Comparison of ENCODE assay signal across 1 cellular context in the genomic region with DNA sequence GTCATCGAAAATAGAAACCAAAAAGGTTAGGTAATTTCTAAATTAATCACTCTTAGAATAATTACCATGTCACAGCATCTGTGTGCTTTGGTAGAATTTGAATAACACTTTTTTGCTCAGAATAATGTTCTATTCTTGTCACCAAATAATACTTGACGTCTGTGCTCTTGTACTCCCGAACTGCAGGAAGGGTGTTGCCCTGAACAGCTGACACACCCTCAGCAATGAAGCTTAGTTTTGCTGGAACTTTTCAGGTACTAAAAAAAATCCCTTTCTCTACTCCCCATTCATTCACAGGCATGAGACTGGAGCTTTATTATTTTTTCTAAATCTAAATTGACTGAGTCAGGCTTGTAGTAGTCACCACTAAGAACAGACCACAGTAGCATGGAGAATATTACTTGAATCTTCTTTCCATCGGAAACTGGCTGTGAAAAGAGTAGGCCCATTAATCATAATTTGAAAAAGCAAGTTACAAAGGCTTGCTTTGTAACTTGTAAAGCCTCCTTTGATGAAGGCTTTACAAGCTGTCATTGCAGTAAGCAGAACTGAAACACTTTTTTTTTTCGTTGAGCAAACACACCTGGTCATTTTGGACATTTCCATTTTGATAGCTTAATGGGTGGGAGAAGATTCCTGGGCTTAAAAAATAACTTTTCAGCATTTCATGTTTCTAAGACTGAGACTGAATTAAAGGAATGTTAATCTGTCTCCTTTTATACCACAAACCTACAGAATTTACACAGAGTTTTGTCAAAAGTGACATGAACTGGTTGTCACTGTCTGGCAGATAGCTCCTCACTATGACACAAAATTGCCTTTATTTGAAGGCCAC.
TF ChIP-seq lines count a peak whose summit lies in the region.

No MANE protein-coding gene starts in this region.

TF ChIP-seq in GM12878, 131 proteins besides CTCF, POLR2A, EP300 and RAD21 (continued from another document and continues in another):
- TF ChIP-seq, protein P1, sequence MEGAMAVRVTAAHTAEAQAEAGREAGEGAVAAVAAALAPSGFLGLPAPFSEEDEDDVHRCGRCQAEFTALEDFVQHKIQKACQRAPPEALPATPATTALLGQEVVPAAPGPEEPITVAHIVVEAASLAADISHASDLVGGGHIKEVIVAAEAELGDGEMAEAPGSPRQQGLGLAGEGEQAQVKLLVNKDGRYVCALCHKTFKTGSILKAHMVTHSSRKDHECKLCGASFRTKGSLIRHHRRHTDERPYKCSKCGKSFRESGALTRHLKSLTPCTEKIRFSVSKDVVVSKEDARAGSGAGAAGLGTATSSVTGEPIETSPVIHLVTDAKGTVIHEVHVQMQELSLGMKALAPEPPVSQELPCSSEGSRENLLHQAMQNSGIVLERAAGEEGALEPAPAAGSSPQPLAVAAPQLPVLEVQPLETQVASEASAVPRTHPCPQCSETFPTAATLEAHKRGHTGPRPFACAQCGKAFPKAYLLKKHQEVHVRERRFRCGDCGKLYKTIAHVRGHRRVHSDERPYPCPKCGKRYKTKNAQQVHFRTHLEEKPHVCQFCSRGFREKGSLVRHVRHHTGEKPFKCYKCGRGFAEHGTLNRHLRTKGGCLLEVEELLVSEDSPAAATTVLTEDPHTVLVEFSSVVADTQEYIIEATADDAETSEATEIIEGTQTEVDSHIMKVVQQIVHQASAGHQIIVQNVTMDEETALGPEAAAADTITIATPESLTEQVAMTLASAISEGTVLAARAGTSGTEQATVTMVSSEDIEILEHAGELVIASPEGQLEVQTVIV (IDR thresholded peaks at IDR 0.05; ENCODE audit: borderline replicate concordance, partially characterized antibody), result no peak
- peak; percentile 42; the same call in 1 of the 2 replicates for TF ChIP-seq NR2F1 (conservative IDR thresholded peaks at IDR 0.05)
- TF ChIP-seq RFX5 (IDR thresholded peaks at IDR 0.05; ENCODE audit: low read depth, low read length), result 0 out of 2 replicates have a peak, but pooled peaks have one; percentile 15
- peak; percentile 16 for TF ChIP-seq GABPA (IDR thresholded peaks at IDR 0.05; ENCODE audit: low read depth)
- TF ChIP-seq, protein P2, sequence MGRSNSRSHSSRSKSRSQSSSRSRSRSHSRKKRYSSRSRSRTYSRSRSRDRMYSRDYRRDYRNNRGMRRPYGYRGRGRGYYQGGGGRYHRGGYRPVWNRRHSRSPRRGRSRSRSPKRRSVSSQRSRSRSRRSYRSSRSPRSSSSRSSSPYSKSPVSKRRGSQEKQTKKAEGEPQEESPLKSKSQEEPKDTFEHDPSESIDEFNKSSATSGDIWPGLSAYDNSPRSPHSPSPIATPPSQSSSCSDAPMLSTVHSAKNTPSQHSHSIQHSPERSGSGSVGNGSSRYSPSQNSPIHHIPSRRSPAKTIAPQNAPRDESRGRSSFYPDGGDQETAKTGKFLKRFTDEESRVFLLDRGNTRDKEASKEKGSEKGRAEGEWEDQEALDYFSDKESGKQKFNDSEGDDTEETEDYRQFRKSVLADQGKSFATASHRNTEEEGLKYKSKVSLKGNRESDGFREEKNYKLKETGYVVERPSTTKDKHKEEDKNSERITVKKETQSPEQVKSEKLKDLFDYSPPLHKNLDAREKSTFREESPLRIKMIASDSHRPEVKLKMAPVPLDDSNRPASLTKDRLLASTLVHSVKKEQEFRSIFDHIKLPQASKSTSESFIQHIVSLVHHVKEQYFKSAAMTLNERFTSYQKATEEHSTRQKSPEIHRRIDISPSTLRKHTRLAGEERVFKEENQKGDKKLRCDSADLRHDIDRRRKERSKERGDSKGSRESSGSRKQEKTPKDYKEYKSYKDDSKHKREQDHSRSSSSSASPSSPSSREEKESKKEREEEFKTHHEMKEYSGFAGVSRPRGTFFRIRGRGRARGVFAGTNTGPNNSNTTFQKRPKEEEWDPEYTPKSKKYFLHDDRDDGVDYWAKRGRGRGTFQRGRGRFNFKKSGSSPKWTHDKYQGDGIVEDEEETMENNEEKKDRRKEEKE (IDR thresholded peaks at IDR 0.05), result no peak
- TF ChIP-seq, protein P3, sequence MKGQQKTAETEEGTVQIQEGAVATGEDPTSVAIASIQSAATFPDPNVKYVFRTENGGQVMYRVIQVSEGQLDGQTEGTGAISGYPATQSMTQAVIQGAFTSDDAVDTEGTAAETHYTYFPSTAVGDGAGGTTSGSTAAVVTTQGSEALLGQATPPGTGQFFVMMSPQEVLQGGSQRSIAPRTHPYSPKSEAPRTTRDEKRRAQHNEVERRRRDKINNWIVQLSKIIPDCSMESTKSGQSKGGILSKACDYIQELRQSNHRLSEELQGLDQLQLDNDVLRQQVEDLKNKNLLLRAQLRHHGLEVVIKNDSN (IDR thresholded peaks at IDR 0.05; ENCODE audit: borderline replicate concordance, extremely low read length, insufficient read depth, low read depth, low read length), result no peak
- TF ChIP-seq SREBF1 (IDR thresholded peaks at IDR 0.05; ENCODE audit: low read length), result 0 out of 2 replicates have a peak, but pooled peaks have one; percentile 15
- peak in 1 of 2 experiments; percentile 31; a peak in 1 of 4 replicates for TF ChIP-seq CEBPB (IDR thresholded peaks at IDR 0.05; ENCODE audit: borderline replicate concordance in 1 of 2, low read depth in 2 of 2, low read length in 2 of 2)
- peak; percentile 98 for TF ChIP-seq IRF4 (IDR thresholded peaks at IDR 0.05; ENCODE audit: low read depth, low read length)
- no peak for TF ChIP-seq BRCA1 (IDR thresholded peaks at IDR 0.05; ENCODE audit: low read depth, low read length)
- TF ChIP-seq WRNIP1 (IDR thresholded peaks at IDR 0.05; ENCODE audit: borderline replicate concordance, low read depth, low read length), result no peak
- TF ChIP-seq, protein P4, sequence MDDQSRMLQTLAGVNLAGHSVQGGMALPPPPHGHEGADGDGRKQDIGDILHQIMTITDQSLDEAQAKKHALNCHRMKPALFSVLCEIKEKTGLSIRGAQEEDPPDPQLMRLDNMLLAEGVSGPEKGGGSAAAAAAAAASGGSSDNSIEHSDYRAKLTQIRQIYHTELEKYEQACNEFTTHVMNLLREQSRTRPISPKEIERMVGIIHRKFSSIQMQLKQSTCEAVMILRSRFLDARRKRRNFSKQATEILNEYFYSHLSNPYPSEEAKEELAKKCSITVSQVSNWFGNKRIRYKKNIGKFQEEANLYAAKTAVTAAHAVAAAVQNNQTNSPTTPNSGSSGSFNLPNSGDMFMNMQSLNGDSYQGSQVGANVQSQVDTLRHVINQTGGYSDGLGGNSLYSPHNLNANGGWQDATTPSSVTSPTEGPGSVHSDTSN (IDR thresholded peaks at IDR 0.05; ENCODE audit: insufficient replicate concordance, low read depth, low read length), result peak; percentile 92
- TF ChIP-seq ATF7 (IDR thresholded peaks at IDR 0.05; ENCODE audit: low read depth), result peak; percentile 94
- TF ChIP-seq, protein P5, sequence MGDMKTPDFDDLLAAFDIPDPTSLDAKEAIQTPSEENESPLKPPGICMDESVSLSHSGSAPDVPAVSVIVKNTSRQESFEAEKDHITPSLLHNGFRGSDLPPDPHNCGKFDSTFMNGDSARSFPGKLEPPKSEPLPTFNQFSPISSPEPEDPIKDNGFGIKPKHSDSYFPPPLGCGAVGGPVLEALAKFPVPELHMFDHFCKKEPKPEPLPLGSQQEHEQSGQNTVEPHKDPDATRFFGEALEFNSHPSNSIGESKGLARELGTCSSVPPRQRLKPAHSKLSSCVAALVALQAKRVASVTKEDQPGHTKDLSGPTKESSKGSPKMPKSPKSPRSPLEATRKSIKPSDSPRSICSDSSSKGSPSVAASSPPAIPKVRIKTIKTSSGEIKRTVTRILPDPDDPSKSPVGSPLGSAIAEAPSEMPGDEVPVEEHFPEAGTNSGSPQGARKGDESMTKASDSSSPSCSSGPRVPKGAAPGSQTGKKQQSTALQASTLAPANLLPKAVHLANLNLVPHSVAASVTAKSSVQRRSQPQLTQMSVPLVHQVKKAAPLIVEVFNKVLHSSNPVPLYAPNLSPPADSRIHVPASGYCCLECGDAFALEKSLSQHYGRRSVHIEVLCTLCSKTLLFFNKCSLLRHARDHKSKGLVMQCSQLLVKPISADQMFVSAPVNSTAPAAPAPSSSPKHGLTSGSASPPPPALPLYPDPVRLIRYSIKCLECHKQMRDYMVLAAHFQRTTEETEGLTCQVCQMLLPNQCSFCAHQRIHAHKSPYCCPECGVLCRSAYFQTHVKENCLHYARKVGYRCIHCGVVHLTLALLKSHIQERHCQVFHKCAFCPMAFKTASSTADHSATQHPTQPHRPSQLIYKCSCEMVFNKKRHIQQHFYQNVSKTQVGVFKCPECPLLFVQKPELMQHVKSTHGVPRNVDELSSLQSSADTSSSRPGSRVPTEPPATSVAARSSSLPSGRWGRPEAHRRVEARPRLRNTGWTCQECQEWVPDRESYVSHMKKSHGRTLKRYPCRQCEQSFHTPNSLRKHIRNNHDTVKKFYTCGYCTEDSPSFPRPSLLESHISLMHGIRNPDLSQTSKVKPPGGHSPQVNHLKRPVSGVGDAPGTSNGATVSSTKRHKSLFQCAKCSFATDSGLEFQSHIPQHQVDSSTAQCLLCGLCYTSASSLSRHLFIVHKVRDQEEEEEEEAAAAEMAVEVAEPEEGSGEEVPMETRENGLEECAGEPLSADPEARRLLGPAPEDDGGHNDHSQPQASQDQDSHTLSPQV (IDR thresholded peaks at IDR 0.05), result peak; percentile 47; the same call in 1 of the 2 replicates
- peak; percentile 80 for TF ChIP-seq MTA3 (IDR thresholded peaks at IDR 0.05; ENCODE audit: borderline replicate concordance, low read length)
- TF ChIP-seq RELA (IDR thresholded peaks at IDR 0.05; ENCODE audit: borderline replicate concordance, partially characterized antibody), result no peak
- TF ChIP-seq ZNF384 (IDR thresholded peaks at IDR 0.05; ENCODE audit: borderline replicate concordance, low read depth, low read length), result peak; percentile 98
- TF ChIP-seq HCFC1 (IDR thresholded peaks at IDR 0.05; ENCODE audit: low read length), result no peak
- TF ChIP-seq, protein P6, sequence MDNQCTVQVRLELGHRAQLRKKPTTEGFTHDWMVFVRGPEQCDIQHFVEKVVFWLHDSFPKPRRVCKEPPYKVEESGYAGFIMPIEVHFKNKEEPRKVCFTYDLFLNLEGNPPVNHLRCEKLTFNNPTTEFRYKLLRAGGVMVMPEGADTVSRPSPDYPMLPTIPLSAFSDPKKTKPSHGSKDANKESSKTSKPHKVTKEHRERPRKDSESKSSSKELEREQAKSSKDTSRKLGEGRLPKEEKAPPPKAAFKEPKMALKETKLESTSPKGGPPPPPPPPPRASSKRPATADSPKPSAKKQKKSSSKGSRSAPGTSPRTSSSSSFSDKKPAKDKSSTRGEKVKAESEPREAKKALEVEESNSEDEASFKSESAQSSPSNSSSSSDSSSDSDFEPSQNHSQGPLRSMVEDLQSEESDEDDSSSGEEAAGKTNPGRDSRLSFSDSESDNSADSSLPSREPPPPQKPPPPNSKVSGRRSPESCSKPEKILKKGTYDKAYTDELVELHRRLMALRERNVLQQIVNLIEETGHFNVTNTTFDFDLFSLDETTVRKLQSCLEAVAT (IDR thresholded peaks at IDR 0.05), result no peak; the same call in 1 of the 2 replicates
- TF ChIP-seq TCF7 (IDR thresholded peaks at IDR 0.05; ENCODE audit: borderline replicate concordance), result peak; percentile 84
- no peak for TF ChIP-seq HDAC2 (IDR thresholded peaks at IDR 0.05)
- TF ChIP-seq TCF12 (IDR thresholded peaks at IDR 0.05; ENCODE audit: low read depth, low read length), result peak; percentile 100
- peak; percentile 62 to 69; a peak in 2 of 4 replicates for TF ChIP-seq BHLHE40 (IDR thresholded peaks at IDR 0.05; ENCODE audit: borderline replicate concordance in 1 of 2, low read depth in 2 of 2, low read length in 1 of 2)
- TF ChIP-seq IKZF2 (IDR thresholded peaks at IDR 0.05), result peak; percentile 98
- peak; percentile 62; the same call in 1 of the 2 replicates for TF ChIP-seq CREB1 (IDR thresholded peaks at IDR 0.05; ENCODE audit: low read depth)
- TF ChIP-seq RAD51 (IDR thresholded peaks at IDR 0.05), result 0 out of 2 replicates have a peak, but pooled peaks have one; percentile 47
- TF ChIP-seq STAT1 (conservative IDR thresholded peaks at IDR 0.05), result no peak
- peak; percentile 86 for TF ChIP-seq BMI1 (IDR thresholded peaks at IDR 0.05; ENCODE audit: borderline replicate concordance)
- no peak for TF ChIP-seq SMAD5 (IDR thresholded peaks at IDR 0.05; ENCODE audit: low read depth)
- TF ChIP-seq YBX1 (IDR thresholded peaks at IDR 0.05), result no peak
- TF ChIP-seq CBX3 (IDR thresholded peaks at IDR 0.05; ENCODE audit: borderline replicate concordance, low read depth), result no peak
- TF ChIP-seq MYC (IDR thresholded peaks at IDR 0.05; ENCODE audit: insufficient read depth, insufficient read length, insufficient replicate concordance, low read length, severe bottlenecking), result no peak
- TF ChIP-seq, protein P7, sequence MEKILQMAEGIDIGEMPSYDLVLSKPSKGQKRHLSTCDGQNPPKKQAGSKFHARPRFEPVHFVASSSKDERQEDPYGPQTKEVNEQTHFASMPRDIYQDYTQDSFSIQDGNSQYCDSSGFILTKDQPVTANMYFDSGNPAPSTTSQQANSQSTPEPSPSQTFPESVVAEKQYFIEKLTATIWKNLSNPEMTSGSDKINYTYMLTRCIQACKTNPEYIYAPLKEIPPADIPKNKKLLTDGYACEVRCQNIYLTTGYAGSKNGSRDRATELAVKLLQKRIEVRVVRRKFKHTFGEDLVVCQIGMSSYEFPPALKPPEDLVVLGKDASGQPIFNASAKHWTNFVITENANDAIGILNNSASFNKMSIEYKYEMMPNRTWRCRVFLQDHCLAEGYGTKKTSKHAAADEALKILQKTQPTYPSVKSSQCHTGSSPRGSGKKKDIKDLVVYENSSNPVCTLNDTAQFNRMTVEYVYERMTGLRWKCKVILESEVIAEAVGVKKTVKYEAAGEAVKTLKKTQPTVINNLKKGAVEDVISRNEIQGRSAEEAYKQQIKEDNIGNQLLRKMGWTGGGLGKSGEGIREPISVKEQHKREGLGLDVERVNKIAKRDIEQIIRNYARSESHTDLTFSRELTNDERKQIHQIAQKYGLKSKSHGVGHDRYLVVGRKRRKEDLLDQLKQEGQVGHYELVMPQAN (conservative IDR thresholded peaks at IDR 0.05), result no peak
- no peak for TF ChIP-seq KDM1A (IDR thresholded peaks at IDR 0.05; ENCODE audit: borderline replicate concordance)
- no peak for TF ChIP-seq SUZ12 (IDR thresholded peaks at IDR 0.05; ENCODE audit: unreplicated experiment)
- TF ChIP-seq, protein P8, sequence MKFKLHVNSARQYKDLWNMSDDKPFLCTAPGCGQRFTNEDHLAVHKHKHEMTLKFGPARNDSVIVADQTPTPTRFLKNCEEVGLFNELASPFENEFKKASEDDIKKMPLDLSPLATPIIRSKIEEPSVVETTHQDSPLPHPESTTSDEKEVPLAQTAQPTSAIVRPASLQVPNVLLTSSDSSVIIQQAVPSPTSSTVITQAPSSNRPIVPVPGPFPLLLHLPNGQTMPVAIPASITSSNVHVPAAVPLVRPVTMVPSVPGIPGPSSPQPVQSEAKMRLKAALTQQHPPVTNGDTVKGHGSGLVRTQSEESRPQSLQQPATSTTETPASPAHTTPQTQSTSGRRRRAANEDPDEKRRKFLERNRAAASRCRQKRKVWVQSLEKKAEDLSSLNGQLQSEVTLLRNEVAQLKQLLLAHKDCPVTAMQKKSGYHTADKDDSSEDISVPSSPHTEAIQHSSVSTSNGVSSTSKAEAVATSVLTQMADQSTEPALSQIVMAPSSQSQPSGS (IDR thresholded peaks at IDR 0.05; ENCODE audit: low read length), result peak; percentile 91
- TF ChIP-seq PML (IDR thresholded peaks at IDR 0.05; ENCODE audit: low read length), result peak; percentile 83
